In the genomic region with DNA sequence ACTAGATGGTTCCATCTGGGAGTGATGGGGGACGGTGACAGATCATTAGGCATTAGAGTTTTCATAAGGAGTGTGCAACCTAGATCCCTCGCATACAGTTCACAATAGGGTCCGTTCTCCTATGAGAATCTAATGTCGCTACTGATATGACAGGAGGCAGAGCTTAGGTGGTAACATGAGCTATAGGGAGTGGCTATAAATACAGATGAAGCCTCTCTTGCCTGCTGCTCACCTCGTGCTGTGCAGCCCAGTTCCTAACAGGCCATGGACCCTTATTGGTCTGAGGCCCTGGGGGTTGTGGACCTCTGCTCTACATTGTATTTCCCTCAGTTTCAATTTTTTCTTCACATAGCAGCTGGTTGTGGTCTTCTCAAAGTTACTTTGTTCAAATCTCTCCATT, we compare ENCODE assay signal across 14 cellular contexts. TPM values are rescaled to one million over a fixed set of nuclear protein-coding genes. Genes with fewer than 3 reads are reported as not detected.
DNase-seq lines count a peak whose midpoint lies in the region; ATAC-seq and TF ChIP-seq lines count a peak whose summit lies in the region.
"Had no signal": no experiment of that assay in that cellular context is flagged by ENCODE, and none has a peak within 500 bp of the region (broad histone marks: within the 10 kb centered on the region; RNA-seq: fewer than 3 reads in every experiment).

No MANE protein-coding gene starts in this region.

- no peaks in the 10 kb centered on the region for H3K9me3 ChIP-seq in vagina
- H3K9me3 ChIP-seq: Caco-2 had no signal

- intact Hi-C loops in activated CD4-positive, alpha-beta T cell treated with anti-CD3 and anti-CD28 coated beads for 36 hours (cut with DNase I, micrococcal nuclease), result no loop called here
- intact Hi-C loops in activated T-helper 2 cell treated with anti-CD3 and anti-CD28 coated beads, Interferon-gamma antibody, Interleukin-2, Interleukin-4, amounts not matched to agents 10 μg/mL and 5 μg/mL and 100 μg/mL, durations not matched to agents 14 hours and 24 hours and 36 hours (cut with micrococcal nuclease), result no loop called here
- intact Hi-C loops in vagina (cut with DNase I), result no loop called here

- no peaks in the 10 kb centered on the region for H3K27me3 Mint-ChIP-seq in activated CD4-positive, alpha-beta T cell treated with anti-CD3 and anti-CD28 coated beads for 36 hours
- H3K27me3 Mint-ChIP-seq in activated T-helper 2 cell treated with anti-CD3 and anti-CD28 coated beads, Interferon-gamma antibody, Interleukin-2, Interleukin-4, amounts not matched to agents 10 μg/mL and 5 μg/mL and 100 μg/mL, durations not matched to agents 14 hours and 24 hours and 36 hours (ENCODE audit: low read depth), result no peaks in the 10 kb centered on the region

- no peak overlapping the region for H3K27ac ChIP-seq in vagina
- H3K27ac ChIP-seq: 22Rv1, GM23248 had no signal

- H3K4me1 ChIP-seq in vagina, result peaks cover 13% of the 10 kb centered on the region
- H3K4me1 ChIP-seq: Caco-2 had no signal

- no peak for TF ChIP-seq POLR2A in vagina (IDR thresholded peaks at IDR 0.05)

- H3K36me3 ChIP-seq in vagina, result no peaks in the 10 kb centered on the region

- H3K9me3 Mint-ChIP-seq in activated CD4-positive, alpha-beta T cell treated with anti-CD3 and anti-CD28 coated beads for 36 hours (ENCODE audit: low read depth), result peaks cover 4% of the 10 kb centered on the region
- peaks cover 7% of the 10 kb centered on the region for H3K9me3 Mint-ChIP-seq in activated T-helper 2 cell treated with anti-CD3 and anti-CD28 coated beads, Interferon-gamma antibody, Interleukin-2, Interleukin-4, amounts not matched to agents 10 μg/mL and 5 μg/mL and 100 μg/mL, durations not matched to agents 14 hours and 24 hours and 36 hours
- H3K9me3 Mint-ChIP-seq: CD8-positive, alpha-beta T cell had no signal

- TF ChIP-seq CTCF in vagina (IDR thresholded peaks at IDR 0.05), result no peak

- H3K36me3 Mint-ChIP-seq in activated CD4-positive, alpha-beta T cell treated with anti-CD3 and anti-CD28 coated beads for 36 hours (ENCODE audit: low read depth), result peaks cover 13% of the 10 kb centered on the region
- peaks cover 8% of the 10 kb centered on the region for H3K36me3 Mint-ChIP-seq in activated T-helper 2 cell treated with anti-CD3 and anti-CD28 coated beads, Interferon-gamma antibody, Interleukin-2, Interleukin-4, amounts not matched to agents 10 μg/mL and 5 μg/mL and 100 μg/mL, durations not matched to agents 14 hours and 24 hours and 36 hours (ENCODE audit: low read depth)

- POLR2A ChIA-PET in activated CD4-positive, alpha-beta T cell treated with anti-CD3 and anti-CD28 coated beads for 36 hours (lab: Charles Lee), result interaction anchor here (0.7 kb wide), 1 partner anchor 88 kb away, joined by 5 read pairs; a partner anchor contains a TSS

- peaks cover 40% of the 10 kb centered on the region for H3K4me1 Mint-ChIP-seq in activated CD4-positive, alpha-beta T cell treated with anti-CD3 and anti-CD28 coated beads for 36 hours
- peaks cover 34% of the 10 kb centered on the region for H3K4me1 Mint-ChIP-seq in activated T-helper 2 cell treated with anti-CD3 and anti-CD28 coated beads, Interferon-gamma antibody, Interleukin-2, Interleukin-4, amounts not matched to agents 10 μg/mL and 5 μg/mL and 100 μg/mL, durations not matched to agents 14 hours and 24 hours and 36 hours (ENCODE audit: low read depth)

- DNase-seq in DMS 273 (lab: John Stamatoyannopoulos, UW; ENCODE audit: unreplicated experiment) (peak; percentile 31), DMS 273 treated with DMSO at 0.1 percent for 48 hours (lab: John Stamatoyannopoulos, UW) (no peak), dermis blood vessel endothelial cell (no peak), vagina (ENCODE audit: extremely low spot score in 2 of 2) (no peak)
- DNase-seq in activated CD4-positive, alpha-beta T cell treated with anti-CD3 and anti-CD28 coated beads for 36 hours, result no peak
- no peak for DNase-seq in activated CD4-positive, alpha-beta T cell treated with anti-CD3 and anti-CD28 coated beads for 48 hours
- no peak for DNase-seq in activated T-helper 2 cell treated with anti-CD3 and anti-CD28 coated beads, Interferon-gamma antibody, Interleukin-2, Interleukin-4, amounts not matched to agents 10 μg/mL and 5 μg/mL and 100 μg/mL, durations not matched to agents 14 hours and 24 hours and 36 hours (ENCODE audit: low spot score)
- DNase-seq: Caco-2; CD8-positive, alpha-beta T cell; GM23248; H7 had no signal

- H3K27me3 ChIP-seq in vagina, result no peaks in the 10 kb centered on the region

- H3K4me3 Mint-ChIP-seq in activated CD4-positive, alpha-beta T cell treated with anti-CD3 and anti-CD28 coated beads for 36 hours, result no peak overlapping the region
- no peak overlapping the region for H3K4me3 Mint-ChIP-seq in activated T-helper 2 cell treated with anti-CD3 and anti-CD28 coated beads, Interferon-gamma antibody, Interleukin-2, Interleukin-4, amounts not matched to agents 10 μg/mL and 5 μg/mL and 100 μg/mL, durations not matched to agents 14 hours and 24 hours and 36 hours (ENCODE audit: low read depth)
- H3K4me3 Mint-ChIP-seq: CD14-positive monocyte; CD8-positive, alpha-beta T cell had no signal

- no peak overlapping the region for H3K4me3 ChIP-seq in vagina
- H3K4me3 ChIP-seq: GM23248 had no signal

- H3K27ac Mint-ChIP-seq in activated CD4-positive, alpha-beta T cell treated with anti-CD3 and anti-CD28 coated beads for 36 hours, result peak overlapping the region; percentile 65
- peak overlapping the region; percentile 51 for H3K27ac Mint-ChIP-seq in activated T-helper 2 cell treated with anti-CD3 and anti-CD28 coated beads, Interferon-gamma antibody, Interleukin-2, Interleukin-4, amounts not matched to agents 10 μg/mL and 5 μg/mL and 100 μg/mL, durations not matched to agents 14 hours and 24 hours and 36 hours
- H3K27ac Mint-ChIP-seq: CD14-positive monocyte; CD8-positive, alpha-beta T cell had no signal

- ATAC-seq in activated CD4-positive, alpha-beta T cell treated with anti-CD3 and anti-CD28 coated beads for 36 hours, result no peak
- ATAC-seq: CD8-positive, alpha-beta T cell; HepG2 had no signal

- CTCF ChIA-PET in activated CD4-positive, alpha-beta T cell treated with anti-CD3 and anti-CD28 coated beads for 36 hours (lab: Charles Lee), result interaction anchor here (0.6 kb wide), 1 partner anchor 90 kb away, joined by 3 read pairs; no protein-coding TSS in a partner anchor

RNA-seq across cellular contexts. Expression of a gene that starts 56.5 kb away (rescaled TPM):
- total RNA-seq in activated CD4-positive, alpha-beta T cell treated with anti-CD3 and anti-CD28 coated beads for 36 hours, result 10 to 100 TPM; 17.4 to 24.3 TPM
- total RNA-seq in activated T-helper 2 cell treated with anti-CD3 and anti-CD28 coated beads, Interferon-gamma antibody, Interleukin-2, Interleukin-4, amounts not matched to agents 10 μg/mL and 5 μg/mL and 100 μg/mL, durations not matched to agents 14 hours and 24 hours and 36 hours, result 18.3 and 21.2 TPM in 2 replicates
- total RNA-seq in dermis blood vessel endothelial cell, result 12.8 and 16.6 TPM in 2 replicates
- total RNA-seq in vagina, result 11.3 TPM
